ENCODE assay signal across 15 cellular contexts in the genomic region with DNA sequence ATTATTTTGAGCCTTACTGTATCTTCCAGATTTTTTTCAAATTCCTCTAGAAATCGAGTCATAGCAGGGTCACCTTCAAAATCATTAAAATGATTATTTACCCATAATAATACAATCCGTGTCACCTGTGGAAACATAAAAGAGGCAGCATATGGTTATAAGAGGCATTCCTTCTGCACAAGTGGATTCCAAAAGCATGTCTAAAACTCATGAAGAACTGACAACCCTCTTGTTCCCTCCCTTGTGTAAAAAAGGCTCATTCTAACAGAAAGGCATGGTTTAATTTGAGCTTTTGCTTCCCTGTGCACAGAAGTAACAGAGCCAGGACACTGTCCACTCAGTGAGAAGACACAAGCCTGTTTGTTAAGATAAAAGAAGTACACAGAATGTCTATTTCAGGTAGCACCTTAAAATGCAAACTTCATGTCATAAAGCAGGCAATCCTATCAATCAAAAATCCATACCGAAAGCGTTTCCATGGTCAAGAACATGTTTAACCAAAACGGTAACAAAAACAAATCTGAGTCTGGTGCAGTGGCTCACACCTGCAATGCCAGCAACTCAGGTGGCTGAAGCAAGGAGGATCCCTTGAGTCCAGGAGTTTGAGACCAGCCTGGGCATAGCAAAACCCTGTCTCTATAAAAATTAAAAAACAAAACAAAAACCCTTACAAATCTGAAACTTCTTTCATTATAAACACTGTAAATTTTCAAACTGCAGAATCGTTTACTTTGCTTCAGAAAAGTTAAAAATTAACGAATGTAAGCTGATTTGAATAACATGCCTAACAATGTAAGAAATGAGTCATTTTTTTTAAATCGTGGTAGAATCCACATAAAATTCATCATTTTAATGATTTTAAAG.
DNase-seq lines count a peak whose midpoint lies in the region; ATAC-seq and TF ChIP-seq lines count a peak whose summit lies in the region.
"Had no signal": no experiment of that assay in that cellular context is flagged by ENCODE, and none has a peak within 500 bp of the region (broad histone marks: within the 10 kb centered on the region; RNA-seq: fewer than 3 reads in every experiment).

No MANE protein-coding gene starts in this region.

- H3K27ac Mint-ChIP-seq in activated T-cell treated with anti-CD3 and anti-CD28 coated beads, Interleukin-2, amount 50 U/mL, for 24 hours, result peak overlapping the region; percentile 70
- H3K27ac Mint-ChIP-seq in nephron, result peak overlapping the region in 2 of 3 experiments; percentile 33 to 62
- H3K27ac Mint-ChIP-seq: activated CD4-positive, alpha-beta memory T cell treated with anti-CD3 and anti-CD28 coated beads for 36 hours had no signal

- no peaks in the 10 kb centered on the region for H3K27me3 Mint-ChIP-seq in activated T-cell treated with anti-CD3 and anti-CD28 coated beads, Interleukin-2, amount 50 U/mL, for 24 hours
- no peaks in the 10 kb centered on the region for H3K27me3 Mint-ChIP-seq in activated T-cell treated with anti-CD3 and anti-CD28 coated beads, Interleukin-2, amount 50 U/mL, for 4 hours (ENCODE audit: low read depth)
- H3K27me3 Mint-ChIP-seq in nephron (ENCODE audit: low read depth), result no peaks in the 10 kb centered on the region
- H3K27me3 Mint-ChIP-seq: activated CD4-positive, alpha-beta memory T cell treated with anti-CD3 and anti-CD28 coated beads for 36 hours had no signal

- ATAC-seq in activated T-cell treated with anti-CD3 and anti-CD28 coated beads, Interleukin-2, amount 50 U/mL, for 4 hours, result no peak
- ATAC-seq in HG02588 (IDR thresholded peaks at IDR 0.05; ENCODE audit: unreplicated experiment) (peak; percentile 8), HG03342 (IDR thresholded peaks at IDR 0.05; ENCODE audit: unreplicated experiment) (peak; percentile 36)
- ATAC-seq: A549 had no signal

- H3K36me3 Mint-ChIP-seq in activated T-cell treated with anti-CD3 and anti-CD28 coated beads, Interleukin-2, amount 50 U/mL, for 24 hours (ENCODE audit: low read depth), result peaks cover 87% of the 10 kb centered on the region
- peaks cover 57% of the 10 kb centered on the region for H3K36me3 Mint-ChIP-seq in activated T-cell treated with anti-CD3 and anti-CD28 coated beads, Interleukin-2, amount 50 U/mL, for 4 hours (ENCODE audit: insufficient read depth)
- peaks cover 54% of the 10 kb centered on the region for H3K36me3 Mint-ChIP-seq in nephron (ENCODE audit: low read depth)

- intact Hi-C loops in posterior vena cava (cut with DNase I), result no loop called here

- no peak for TF ChIP-seq CTCF in nephron (IDR thresholded peaks at IDR 0.05; ENCODE audit: unreplicated experiment in 3 of 3)

- no peaks in the 10 kb centered on the region for H3K9me3 Mint-ChIP-seq in activated T-cell treated with anti-CD3 and anti-CD28 coated beads, Interleukin-2, amount 50 U/mL, for 24 hours
- no peaks in the 10 kb centered on the region for H3K9me3 Mint-ChIP-seq in activated T-cell treated with anti-CD3 and anti-CD28 coated beads, Interleukin-2, amount 50 U/mL, for 4 hours
- H3K9me3 Mint-ChIP-seq in nephron, result no peaks in the 10 kb centered on the region
- H3K9me3 Mint-ChIP-seq: activated CD4-positive, alpha-beta memory T cell treated with anti-CD3 and anti-CD28 coated beads for 36 hours had no signal

- DNase-seq in activated T-cell treated with anti-CD3 and anti-CD28 coated beads, Interleukin-2, amount 50 U/mL, for 24 hours, result no peak
- DNase-seq in activated T-cell treated with anti-CD3 and anti-CD28 coated beads, Interleukin-2, amount 50 U/mL, for 4 hours, result no peak
- no peak for DNase-seq in medulla oblongata (ENCODE audit: extremely low spot score)
- DNase-seq in ureter (ENCODE audit: low spot score), result no peak
- no peak for DNase-seq in posterior vena cava (ENCODE audit: low spot score)
- DNase-seq: activated naive CD4-positive, alpha-beta T cell treated with anti-CD3 and anti-CD28 coated beads, Interleukin-2, amount 50 U/mL, for 16 hours; cerebellar nuclear complex; mesenchymal stem cell; NCI-H510A; T-helper 2 cell had no signal

- no peak overlapping the region for H3K4me3 Mint-ChIP-seq in activated T-cell treated with anti-CD3 and anti-CD28 coated beads, Interleukin-2, amount 50 U/mL, for 24 hours
- no peak overlapping the region for H3K4me3 Mint-ChIP-seq in activated T-cell treated with anti-CD3 and anti-CD28 coated beads, Interleukin-2, amount 50 U/mL, for 4 hours
- H3K4me3 Mint-ChIP-seq in nephron, result no peak overlapping the region
- H3K4me3 Mint-ChIP-seq: activated CD4-positive, alpha-beta memory T cell treated with anti-CD3 and anti-CD28 coated beads for 36 hours had no signal

- H3K4me1 Mint-ChIP-seq in activated T-cell treated with anti-CD3 and anti-CD28 coated beads, Interleukin-2, amount 50 U/mL, for 24 hours (ENCODE audit: low read depth), result peaks cover 48% of the 10 kb centered on the region
- peaks cover 19% of the 10 kb centered on the region for H3K4me1 Mint-ChIP-seq in activated T-cell treated with anti-CD3 and anti-CD28 coated beads, Interleukin-2, amount 50 U/mL, for 4 hours (ENCODE audit: low read depth)
- peaks cover 6% of the 10 kb centered on the region for H3K4me1 Mint-ChIP-seq in nephron

Comparison
In these comparisons a context has a peak if more than half of its experiments do, and no peak if none do; other contexts are left out.
1. ATAC-seq: peak in HG02588 (single experiment) and HG03342 (single experiment); none in activated T-cell treated with anti-CD3 and anti-CD28 coated beads, Interleukin-2, amount 50 U/mL, for 4 hours (0 of 2).